Comparison of ENCODE assay signal across 15 cellular contexts in genomic region chr3:126431103-126431534, GRCh38. TPM values are rescaled to one million over a fixed set of nuclear protein-coding genes. Genes with fewer than 3 reads are reported as not detected.
A peak's percentile ranks its signal among the peaks of the same experiment; 100 is the strongest.
DNase-seq lines count a peak whose midpoint lies in the region; ATAC-seq and TF ChIP-seq lines count a peak whose summit lies in the region.
"Had no signal": no experiment of that assay in that cellular context is flagged by ENCODE, and none has a peak within 500 bp of the region (broad histone marks: within the 10 kb centered on the region; RNA-seq: fewer than 3 reads in every experiment).

No MANE protein-coding gene starts in this region.

- H3K36me3 Mint-ChIP-seq in activated T-cell treated with anti-CD3 and anti-CD28 coated beads, Interleukin-2, amount 50 U/mL, for 24 hours (ENCODE audit: low read depth): peaks cover 42% of the 10 kb centered on the region
- H3K36me3 Mint-ChIP-seq in stimulated activated effector memory CD8-positive, alpha-beta T cell treated with anti-CD3 and anti-CD28 coated beads, Interleukin-12 subunit alpha, Interleukin-12 subunit beta, amount 100 ng/mL, for 72 hours: no peaks in the 10 kb centered on the region
- peaks cover 0 to 21% (median 15%) of the 10 kb centered on the region in 3 donors for H3K36me3 Mint-ChIP-seq in naive thymus-derived CD8-positive, alpha-beta T cell

- DNase-seq in activated T-cell treated with anti-CD3 and anti-CD28 coated beads, Interleukin-2, amount 50 U/mL, for 24 hours: no peak
- no peak for DNase-seq in activated T-cell treated with anti-CD3 and anti-CD28 coated beads, Interleukin-2, amount 50 U/mL, for 1 hour
- DNase-seq in stimulated activated effector memory CD8-positive, alpha-beta T cell treated with anti-CD3 and anti-CD28 coated beads, Interleukin-12 subunit alpha, Interleukin-12 subunit beta, amount 100 ng/mL, for 72 hours (ENCODE audit: low spot score in 2 of 2): no peak
- no peak for DNase-seq in omental fat pad (ENCODE audit: low spot score)
- no peak for DNase-seq in naive thymus-derived CD8-positive, alpha-beta T cell
- no peak for DNase-seq in medulla oblongata (ENCODE audit: extremely low spot score)
- DNase-seq: activated CD4-positive, alpha-beta memory T cell treated with anti-CD3 and anti-CD28 coated beads, Interleukin-2, amount 10 ng/mL, durations not matched to agents 7 days and 5 days; amniotic stem cell; Calu3; GOT3; MG63; transverse colon had no signal

- H3K4me3 Mint-ChIP-seq in activated T-cell treated with anti-CD3 and anti-CD28 coated beads, Interleukin-2, amount 50 U/mL, for 24 hours: no peak overlapping the region
- H3K4me3 Mint-ChIP-seq in stimulated activated effector memory CD8-positive, alpha-beta T cell treated with anti-CD3 and anti-CD28 coated beads, Interleukin-12 subunit alpha, Interleukin-12 subunit beta, amount 100 ng/mL, for 72 hours: no peak overlapping the region
- H3K4me3 Mint-ChIP-seq in naive thymus-derived CD8-positive, alpha-beta T cell: no peak overlapping the region
- H3K4me3 Mint-ChIP-seq: activated CD4-positive, alpha-beta memory T cell treated with anti-CD3 and anti-CD28 coated beads, Interleukin-2, amount 10 ng/mL, durations not matched to agents 7 days and 5 days had no signal

- peak; percentile 68 for ATAC-seq in GM21515 (IDR thresholded peaks at IDR 0.05; ENCODE audit: unreplicated experiment)
- peak; percentile 77 for ATAC-seq in HG03108 (IDR thresholded peaks at IDR 0.05; ENCODE audit: unreplicated experiment)
- ATAC-seq in stimulated activated effector memory CD8-positive, alpha-beta T cell treated with anti-CD3 and anti-CD28 coated beads, Interleukin-12 subunit alpha, Interleukin-12 subunit beta, amount 100 ng/mL, for 72 hours: peak; percentile 32
- ATAC-seq in omental fat pad (ENCODE audit: low FRiP score): no peak
- ATAC-seq in naive thymus-derived CD8-positive, alpha-beta T cell: no peak
- ATAC-seq: A549 had no signal

- H3K4me1 Mint-ChIP-seq in activated T-cell treated with anti-CD3 and anti-CD28 coated beads, Interleukin-2, amount 50 U/mL, for 24 hours (ENCODE audit: low read depth): peaks cover 8% of the 10 kb centered on the region
- no peaks in the 10 kb centered on the region for H3K4me1 Mint-ChIP-seq in stimulated activated effector memory CD8-positive, alpha-beta T cell treated with anti-CD3 and anti-CD28 coated beads, Interleukin-12 subunit alpha, Interleukin-12 subunit beta, amount 100 ng/mL, for 72 hours
- H3K4me1 Mint-ChIP-seq in naive thymus-derived CD8-positive, alpha-beta T cell: peaks cover 0 to 5% (median 0%) of the 10 kb centered on the region in 4 donors
- H3K4me1 Mint-ChIP-seq: activated CD4-positive, alpha-beta memory T cell treated with anti-CD3 and anti-CD28 coated beads, Interleukin-2, amount 10 ng/mL, durations not matched to agents 7 days and 5 days had no signal

- POLR2A ChIA-PET in naive thymus-derived CD8-positive, alpha-beta T cell (lab: Charles Lee): no interaction called here

- no peak for TF ChIP-seq CTCF in omental fat pad (IDR thresholded peaks at IDR 0.05)

- peak overlapping the region; percentile 60 for H3K27ac Mint-ChIP-seq in activated T-cell treated with anti-CD3 and anti-CD28 coated beads, Interleukin-2, amount 50 U/mL, for 24 hours
- H3K27ac Mint-ChIP-seq in stimulated activated effector memory CD8-positive, alpha-beta T cell treated with anti-CD3 and anti-CD28 coated beads, Interleukin-12 subunit alpha, Interleukin-12 subunit beta, amount 100 ng/mL, for 72 hours: no peak overlapping the region
- no peak overlapping the region for H3K27ac Mint-ChIP-seq in naive thymus-derived CD8-positive, alpha-beta T cell
- H3K27ac Mint-ChIP-seq: activated CD4-positive, alpha-beta memory T cell treated with anti-CD3 and anti-CD28 coated beads, Interleukin-2, amount 10 ng/mL, durations not matched to agents 7 days and 5 days had no signal

- peaks cover 8% of the 10 kb centered on the region for H3K9me3 Mint-ChIP-seq in activated T-cell treated with anti-CD3 and anti-CD28 coated beads, Interleukin-2, amount 50 U/mL, for 24 hours
- H3K9me3 Mint-ChIP-seq in stimulated activated effector memory CD8-positive, alpha-beta T cell treated with anti-CD3 and anti-CD28 coated beads, Interleukin-12 subunit alpha, Interleukin-12 subunit beta, amount 100 ng/mL, for 72 hours: peaks cover 5% of the 10 kb centered on the region
- peaks cover 0 to 18% (median 1%) of the 10 kb centered on the region in 9 donors for H3K9me3 Mint-ChIP-seq in naive thymus-derived CD8-positive, alpha-beta T cell

- H3K27me3 Mint-ChIP-seq in activated T-cell treated with anti-CD3 and anti-CD28 coated beads, Interleukin-2, amount 50 U/mL, for 24 hours: no peaks in the 10 kb centered on the region
- no peaks in the 10 kb centered on the region for H3K27me3 Mint-ChIP-seq in naive thymus-derived CD8-positive, alpha-beta T cell
- H3K27me3 Mint-ChIP-seq: activated CD4-positive, alpha-beta memory T cell treated with anti-CD3 and anti-CD28 coated beads, Interleukin-2, amount 10 ng/mL, durations not matched to agents 7 days and 5 days had no signal

RNA-seq across cellular contexts. Expression of gene CFAP100, which starts 36.4 kb away (rescaled TPM):
- total RNA-seq in omental fat pad: not detected
- total RNA-seq in naive thymus-derived CD8-positive, alpha-beta T cell: not detected
- polyA plus RNA-seq in naive thymus-derived CD8-positive, alpha-beta T cell: not detected
- total RNA-seq: activated CD4-positive, alpha-beta memory T cell treated with anti-CD3 and anti-CD28 coated beads, Interleukin-2, amount 10 ng/mL, durations not matched to agents 7 days and 5 days; Calu3; transverse colon had no signal
- polyA plus RNA-seq: A549 had no signal

RNA-seq across cellular contexts. Expression of gene ZXDC, which starts 44.6 kb away (rescaled TPM):
- total RNA-seq in omental fat pad: 10 to 100 TPM; 22.7 to 47.0 (median 27.9) TPM
- total RNA-seq in naive thymus-derived CD8-positive, alpha-beta T cell: 10 to 100 TPM; 54.9 to 61.0 TPM
- 10 to 100 TPM; 11.4 to 27.0 (median 18.3) TPM for polyA plus RNA-seq in naive thymus-derived CD8-positive, alpha-beta T cell

Comparison
In these comparisons a context has a peak if more than half of its experiments do, and no peak if none do; other contexts are left out.
1. ATAC-seq: peak in GM21515 (single experiment), HG03108 (single experiment) and stimulated activated effector memory CD8-positive, alpha-beta T cell treated with anti-CD3 and anti-CD28 coated beads, Interleukin-12 subunit alpha, Interleukin-12 subunit beta, amount 100 ng/mL, for 72 hours (single experiment); none in omental fat pad (single experiment) and naive thymus-derived CD8-positive, alpha-beta T cell (0 of 2).